Comparison of ENCODE assay signal across 8 cellular contexts in genomic region chr16:31073073-31073822, GRCh38. TPM values are rescaled to one million over a fixed set of nuclear protein-coding genes. Genes with fewer than 3 reads are reported as not detected.
DNase-seq lines count a peak whose midpoint lies in the region; ATAC-seq, FAIRE-seq and TF ChIP-seq lines count a peak whose summit lies in the region.

No MANE protein-coding gene starts in this region.

- H3K9ac ChIP-seq in adipocyte (ENCODE audit: low read length): peak overlapping the region; percentile 97

- H3K27ac ChIP-seq in heart left ventricle: peak overlapping the region; percentile 87 to 99 (median 96)
- H3K27ac ChIP-seq in transverse colon: peak overlapping the region; percentile 94 to 97 (median 96)

- no peak for TF ChIP-seq CTCF in heart left ventricle (IDR thresholded peaks at IDR 0.05)
- TF ChIP-seq CTCF in transverse colon (IDR thresholded peaks at IDR 0.05): no peak

- TF ChIP-seq POLR2A in GM12891 (IDR thresholded peaks at IDR 0.05; ENCODE audit: low read depth, low read length): 0 out of 2 replicates have a peak, but pooled peaks have one; percentile 45
- no peak for TF ChIP-seq POLR2A in heart left ventricle (IDR thresholded peaks at IDR 0.05)
- TF ChIP-seq POLR2A in transverse colon (IDR thresholded peaks at IDR 0.05): no peak

- peak; percentile 47 for ATAC-seq in HG02623 (IDR thresholded peaks at IDR 0.05; ENCODE audit: unreplicated experiment)
- peak; percentile 88 to 91 (median 90) for ATAC-seq in heart left ventricle

- H3K4me3 ChIP-seq in adipocyte (ENCODE audit: low read length) (peak overlapping the region; percentile 99), heart left ventricle (peak overlapping the region; percentile 66 to 100 (median 84)), transverse colon (peak overlapping the region; percentile 75 to 97 (median 91))

- peak; percentile 64 for FAIRE-seq in GM12891 (lab: Jason Lieb, UNC)

- intact Hi-C loops in heart left ventricle (cut with DNase I) (loop anchor here in 9 of 10 donors (1.0 to 10.0 kb wide), 11 partner anchors 36 to 382 kb away; partner anchors contain the start of genes STX4 (in 5 of the 9), HSD3B7 (in 3 of the 9), ARMC5 (in 1 of the 9) and FUS (in 1 of the 9)), posterior cingulate gyrus (cut with DNase I) (loop anchor here (5.0 kb wide), 2 partner anchors 41 to 384 kb away; partner anchors contain the start of genes ARMC5 and STX4), transverse colon (cut with DNase I; ENCODE audit: low total_unique reads) (no loop called here)

- H3K27me3 ChIP-seq in adipocyte (replicated peaks; ENCODE audit: control insufficient read depth, insufficient read depth, low read length) (no peaks in the 10 kb centered on the region), heart left ventricle (no peaks in the 10 kb centered on the region), transverse colon (no peaks in the 10 kb centered on the region)

- H3K36me3 ChIP-seq in adipocyte (ENCODE audit: control insufficient read depth, insufficient read depth, low read length, severe bottlenecking): peaks cover 19% of the 10 kb centered on the region
- peaks cover 0 to 26% (median 20%) of the 10 kb centered on the region in 9 donors for H3K36me3 ChIP-seq in heart left ventricle
- peaks cover 0 to 20% (median 4%) of the 10 kb centered on the region in 4 donors for H3K36me3 ChIP-seq in transverse colon

- DNase-seq in GM12891 (ENCODE audit: insufficient read length, low spot score) (peak; percentile 82), NCI-H1092 treated with DMSO at 0.1 percent for 48 hours (lab: John Stamatoyannopoulos, UW) (peak; percentile 85), SW480 (ENCODE audit: low spot score) (peak; percentile 86), adipocyte (ENCODE audit: low read depth) (peak; percentile 97), heart left ventricle (peak; percentile 93 to 95 (median 94)), posterior cingulate gyrus (peak; percentile 88 to 98 (median 96)), transverse colon (peak; percentile 94)

- in situ Hi-C loops in transverse colon (cut with MboI; ENCODE audit: low pct_ligation_motif_present in 1 of 4, low pct_unique_long_range_greater_than_20kb in 1 of 4, low sequenced_read_pairs in 3 of 4): no loop called here

- H3K4me1 ChIP-seq in adipocyte (ENCODE audit: control insufficient read depth, insufficient read depth, low read length): peaks cover 13% of the 10 kb centered on the region
- H3K4me1 ChIP-seq in heart left ventricle: peaks cover 3 to 34% (median 24%) of the 10 kb centered on the region in 12 donors
- peaks cover 14 to 31% (median 24%) of the 10 kb centered on the region in 4 donors for H3K4me1 ChIP-seq in transverse colon

- H3K9me3 ChIP-seq in adipocyte (ENCODE audit: control insufficient read depth, low read length): no peaks in the 10 kb centered on the region
- H3K9me3 ChIP-seq in heart left ventricle: no peaks in the 10 kb centered on the region
- H3K9me3 ChIP-seq in transverse colon: no peaks in the 10 kb centered on the region

- 0 to 1% (median 1%) methylated on average over 32 to 83 of the region's 83 CpGs for WGBS in heart left ventricle, 4 donors
- WGBS in transverse colon (ENCODE audit: low coverage in 1 of 2), 2 donors: 0% methylated on average over 82 of the region's 83 CpGs; no CpG with 5 or more reads in 1 of the 2 donors

- no peak for TF ChIP-seq EP300 in transverse colon (IDR thresholded peaks at IDR 0.05; ENCODE audit: low read depth)

TF ChIP-seq in GM12891, 5 proteins besides CTCF, POLR2A, EP300 and RAD21:
- peak; percentile 74 for TF ChIP-seq SPI1 (IDR thresholded peaks at IDR 0.05; ENCODE audit: low read depth, low read length)
- no peak for TF ChIP-seq POLR2AphosphoS5 (IDR thresholded peaks at IDR 0.05; ENCODE audit: low read depth, low read length)
- TF ChIP-seq TAF1 (IDR thresholded peaks at IDR 0.05; ENCODE audit: low read depth, low read length): peak; percentile 79
- no peak for TF ChIP-seq PAX5 (IDR thresholded peaks at IDR 0.05; ENCODE audit: insufficient read depth, low read length, severe bottlenecking)
- TF ChIP-seq POU2F2 (IDR thresholded peaks at IDR 0.05; ENCODE audit: low read depth, low read length): peak; percentile 23; the same call in 1 of the 2 replicates

RNA-seq across cellular contexts. Expression of gene ZNF668, which starts 0.8 kb away (rescaled TPM):
- polyA plus RNA-seq in GM12891 (2012; ENCODE audit: low read depth, missing spikeins): 6.7 TPM
- total RNA-seq in heart left ventricle: 10 to 100 TPM in 2 of 9 donors, 1 to 10 TPM in 7; 3.5 to 11.4 (median 5.8) TPM
- polyA plus RNA-seq in heart left ventricle: 1 to 10 TPM; 6.6 to 9.8 TPM
- 10 to 100 TPM in 2 of 4 donors, 1 to 10 TPM in 2; 7.9 to 17.9 (median 10.2) TPM for total RNA-seq in transverse colon

RNA-seq across cellular contexts. Expression of gene ZNF646, which starts 1.0 kb away (rescaled TPM):
- polyA plus RNA-seq in GM12891 (2012; ENCODE audit: low read depth, missing spikeins): 8.1 TPM
- 10 to 100 TPM in 6 of 9 donors, 1 to 10 TPM in 3; 8.3 to 15.5 (median 10.3) TPM for total RNA-seq in heart left ventricle
- 1 to 10 TPM; 6.4 to 7.6 TPM for polyA plus RNA-seq in heart left ventricle
- 10 to 100 TPM; 12.0 to 26.7 (median 23.5) TPM for total RNA-seq in transverse colon

RNA-seq across cellular contexts. Expression of gene PRSS53, which starts 15.5 kb away (rescaled TPM):
- 1.5 TPM for polyA plus RNA-seq in GM12891 (2012; ENCODE audit: low read depth, missing spikeins)
- total RNA-seq in heart left ventricle (1 to 10 TPM in 1 of 9 donors, under 1 TPM in 8; 0.16 to 1.4 (median 0.44) TPM), transverse colon (1 to 10 TPM; 1.1 to 5.2 (median 3.1) TPM)
- polyA plus RNA-seq in heart left ventricle: under 1 TPM; 0.80 to 0.84 TPM

RNA-seq across cellular contexts. Expression of gene VKORC1, which starts 21.3 kb away (rescaled TPM):
- polyA plus RNA-seq in GM12891 (2012; ENCODE audit: low read depth, missing spikeins): 85.3 TPM
- total RNA-seq in heart left ventricle (10 to 100 TPM; 25.9 to 63.1 (median 42.0) TPM), transverse colon (10 to 100 TPM; 29.5 to 89.0 (median 72.0) TPM)
- 100 to 1,000 TPM in 1 of 2 donors, 10 to 100 TPM in 1; 40.2 to 134 TPM for polyA plus RNA-seq in heart left ventricle

RNA-seq across cellular contexts. Expression of gene BCKDK, which starts 34.9 kb away (rescaled TPM):
- polyA plus RNA-seq in GM12891 (2012; ENCODE audit: low read depth, missing spikeins): 33.7 TPM
- 100 to 1,000 TPM in 2 of 9 donors, 10 to 100 TPM in 7; 61.9 to 134 (median 70.0) TPM for total RNA-seq in heart left ventricle
- 10 to 100 TPM; 42.6 to 57.4 TPM for polyA plus RNA-seq in heart left ventricle
- 10 to 100 TPM; 46.8 to 56.5 (median 51.3) TPM for total RNA-seq in transverse colon

Comparison
In these comparisons a context has a peak if more than half of its experiments do, and no peak if none do; other contexts are left out.
1. Peak in every context shown above with its lines: DNase-seq, ATAC-seq, H3K4me3 ChIP-seq and H3K27ac ChIP-seq.